In genomic region chr7:132528695-132529094, GRCh38 we compare ENCODE assay signal across 17 cellular contexts. TPM values are rescaled to one million over a fixed set of nuclear protein-coding genes. Genes with fewer than 3 reads are reported as not detected.
"Had no signal": no experiment of that assay in that cellular context is flagged by ENCODE, and none has a peak within 500 bp of the region (broad histone marks: within the 10 kb centered on the region; RNA-seq: fewer than 3 reads in every experiment).

No MANE protein-coding gene starts in this region.

- H3K4me1 ChIP-seq: lower lobe of right lung, prostate gland, right atrium auricular region, stomach, thyroid gland had no signal

- H3K27me3 ChIP-seq: right atrium auricular region, thyroid gland had no signal

- H3K9me3 ChIP-seq: lower lobe of right lung, prostate gland, right atrium auricular region, stomach, thyroid gland had no signal

- ATAC-seq: left ventricle myocardium superior; lower lobe of right lung; naive thymus-derived CD8-positive, alpha-beta T cell; sciatic nerve; stimulated activated naive B cell treated with anti-CD40 and anti-IgM and Interleukin-4, amounts not matched to agents 10 μg/mL and 1 μg/mL and 100 μg/mL, for 72 hours had no signal

- H3K27ac ChIP-seq: coronary artery, lower lobe of right lung, prostate gland, right atrium auricular region, stomach, thyroid gland had no signal

- H3K27ac Mint-ChIP-seq: nephron progenitor cell; stimulated activated naive B cell treated with anti-CD40 and anti-IgM and Interleukin-4, amounts not matched to agents 10 μg/mL and 1 μg/mL and 100 μg/mL, for 72 hours; type B pancreatic cell had no signal

- DNase-seq: dermis blood vessel endothelial cell; hypothalamus; left ventricle myocardium superior; lower lobe of right lung; naive thymus-derived CD8-positive, alpha-beta T cell; nephron progenitor cell; nucleus accumbens; stimulated activated CD4-positive, alpha-beta T cell treated with anti-CD3 and anti-CD28 coated beads, Interleukin-4, amount 100 ng/mL, for 4 hours; stimulated activated naive B cell treated with anti-CD40 and anti-IgM and Interleukin-4, amounts not matched to agents 10 μg/mL and 1 μg/mL and 100 μg/mL, for 72 hours; stomach; thyroid gland had no signal

- H3K36me3 ChIP-seq: lower lobe of right lung, prostate gland, right atrium auricular region, stomach, thyroid gland had no signal

- H3K36me3 Mint-ChIP-seq: naive thymus-derived CD8-positive, alpha-beta T cell; stimulated activated naive B cell treated with anti-CD40 and anti-IgM and Interleukin-4, amounts not matched to agents 10 μg/mL and 1 μg/mL and 100 μg/mL, for 72 hours; type B pancreatic cell had no signal

- H3K9me3 Mint-ChIP-seq: naive thymus-derived CD8-positive, alpha-beta T cell; nephron progenitor cell; stimulated activated naive B cell treated with anti-CD40 and anti-IgM and Interleukin-4, amounts not matched to agents 10 μg/mL and 1 μg/mL and 100 μg/mL, for 72 hours; type B pancreatic cell had no signal

- H3K4me3 ChIP-seq: coronary artery, lower lobe of right lung, prostate gland, right atrium auricular region, stomach, thyroid gland had no signal

RNA-seq across cellular contexts. Expression of gene PLXNA4, which starts 47.6 kb away (rescaled TPM):
- total RNA-seq: fibroblast of villous mesenchyme had no signal
